Comparison of ENCODE assay signal across 8 cellular contexts in genomic region chr1:13807213-13807612, GRCh38.
DNase-seq lines count a peak whose midpoint lies in the region; ATAC-seq and TF ChIP-seq lines count a peak whose summit lies in the region.

No MANE protein-coding gene starts in this region.

- H3K4me3 ChIP-seq in OCI-LY7 (ENCODE audit: low read depth, low read length, poor library complexity, severe bottlenecking) = no peak overlapping the region

- no peak overlapping the region for H3K4me2 ChIP-seq in OCI-LY7 (ENCODE audit: low read length)

- no peak for ATAC-seq in HG03442 (IDR thresholded peaks at IDR 0.05; ENCODE audit: unreplicated experiment)
- ATAC-seq in HG02938 (IDR thresholded peaks at IDR 0.05; ENCODE audit: unreplicated experiment) = no peak
- no peak for ATAC-seq in GM21825 (IDR thresholded peaks at IDR 0.05; ENCODE audit: unreplicated experiment)

- intact Hi-C loops in OCI-LY7 (cut with micrococcal nuclease; ENCODE audit: unreplicated experiment) = loop anchor here (1.0 to 2.0 kb wide), 2 partner anchors 52 to 142 kb away; no protein-coding TSS in a partner anchor

- no peaks in the 10 kb centered on the region for H3K9me2 ChIP-seq in OCI-LY7 (ENCODE audit: insufficient read depth, low read length)

- H2AFZ ChIP-seq in OCI-LY7 (ENCODE audit: low read length) = no peak overlapping the region

- H4K20me1 ChIP-seq in OCI-LY7 (ENCODE audit: insufficient read depth, low read length) = no peaks in the 10 kb centered on the region

- H3K27ac ChIP-seq in OCI-LY7 (ENCODE audit: low read depth, low read length, poor library complexity, severe bottlenecking) = no peak overlapping the region

- H3K79me2 ChIP-seq in OCI-LY7 (ENCODE audit: insufficient read depth, low read depth, low read length) = no peaks in the 10 kb centered on the region

- peaks cover 20% of the 10 kb centered on the region for H3K4me1 ChIP-seq in OCI-LY7 (ENCODE audit: insufficient read depth, low read length, poor library complexity, severe bottlenecking)

- H3K9me3 ChIP-seq in OCI-LY7 (ENCODE audit: low read length) = no peaks in the 10 kb centered on the region

- TF ChIP-seq CTCF in OCI-LY7 (conservative IDR thresholded peaks at IDR 0.05; ENCODE audit: low read length) = peak; percentile 94

- BruUV-seq in OCI-LY7 (replicated peaks; lab: Mats Ljungman, UMichigan) = no TSS peak

- no peaks in the 10 kb centered on the region for H3K36me3 ChIP-seq in OCI-LY7 (ENCODE audit: insufficient read depth, low read length)

- CTCF ChIA-PET in OCI-LY7 (lab: Charles Lee; ENCODE audit: unreplicated experiment) = no interaction called here

- POLR2A ChIA-PET in OCI-LY7 (lab: Charles Lee) = no interaction called here

- DNase-seq in stimulated activated CD4-positive, alpha-beta T cell treated with anti-CD3 and anti-CD28 coated beads, Interleukin-15, amount 100 ng/mL, for 24 hours = peak; percentile 29
- no peak for DNase-seq in stimulated activated CD4-positive, alpha-beta T cell treated with anti-CD3 and anti-CD28 coated beads, Interleukin-2, amount 100 ng/mL, for 48 hours
- DNase-seq in OCI-LY7 (ENCODE audit: low spot score) (peak; percentile 77), fibroblast of gingiva (ENCODE audit: low read depth) (peak; percentile 24), NCI-H1048 (lab: John Stamatoyannopoulos, UW) (no peak)

Comparison
In these comparisons a context has a peak if more than half of its experiments do, and no peak if none do; other contexts are left out.
1. DNase-seq: peak in stimulated activated CD4-positive, alpha-beta T cell treated with anti-CD3 and anti-CD28 coated beads, Interleukin-15, amount 100 ng/mL, for 24 hours (single experiment), OCI-LY7 (single experiment) and fibroblast of gingiva (single experiment); none in stimulated activated CD4-positive, alpha-beta T cell treated with anti-CD3 and anti-CD28 coated beads, Interleukin-2, amount 100 ng/mL, for 48 hours (0 of 2) and NCI-H1048 (single experiment).